In the genomic region with DNA sequence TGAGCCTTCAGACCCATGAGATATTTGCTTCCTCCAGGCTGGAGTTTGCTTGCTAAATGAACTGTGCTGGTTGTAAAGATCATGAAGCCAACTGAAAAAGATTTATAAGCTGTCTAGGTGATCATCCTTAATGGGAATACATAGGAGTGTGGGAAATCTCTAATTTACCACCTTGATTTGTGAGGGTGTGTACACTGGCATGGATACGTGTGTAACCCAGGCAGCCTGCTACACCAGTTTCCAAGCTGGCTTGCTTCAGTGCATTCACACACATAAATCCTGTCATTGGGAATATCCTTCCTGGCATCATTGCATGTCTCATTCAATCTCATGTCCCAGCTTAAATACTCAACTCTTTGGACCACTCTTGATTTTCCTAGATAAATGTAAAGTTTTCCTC, we compare ENCODE assay signal across 29 cellular contexts. TPM values are rescaled to one million over a fixed set of nuclear protein-coding genes. Genes with fewer than 3 reads are reported as not detected.
DNase-seq lines count a peak whose midpoint lies in the region; ATAC-seq and TF ChIP-seq lines count a peak whose summit lies in the region.
"Had no signal": no experiment of that assay in that cellular context is flagged by ENCODE, and none has a peak within 500 bp of the region (broad histone marks: within the 10 kb centered on the region; RNA-seq: fewer than 3 reads in every experiment).

No MANE protein-coding gene starts in this region.

- H2BK12ac ChIP-seq in trophoblast cell (ENCODE audit: low read length) = peak overlapping the region; percentile 45

- peaks cover 7% of the 10 kb centered on the region for H3K79me1 ChIP-seq in trophoblast cell (ENCODE audit: low read length)

- peak overlapping the region; percentile 30; the same call in 1 of the 2 replicates for H2AFZ ChIP-seq in GM23248
- no peak overlapping the region for H2AFZ ChIP-seq in trophoblast cell (ENCODE audit: insufficient read depth, low read length, poor library complexity)

- H3F3A ChIP-seq in GM23248 (ENCODE audit: insufficient read depth) = peaks cover 7% of the 10 kb centered on the region

- H4K91ac ChIP-seq in trophoblast cell (ENCODE audit: low read depth, low read length) = peak overlapping the region; percentile 26

- H3K4me2 ChIP-seq in GM23248 (ENCODE audit: unreplicated experiment) = no peak overlapping the region
- no peak overlapping the region for H3K4me2 ChIP-seq in trophoblast cell (ENCODE audit: low read length)

- H3K4me1 ChIP-seq in GM23248 (ENCODE audit: insufficient read depth) = peaks cover 26% of the 10 kb centered on the region
- H3K4me1 ChIP-seq in trophoblast cell (ENCODE audit: control insufficient read depth in 1 of 2, insufficient read depth in 2 of 2, low read length in 2 of 2) = peaks cover 7 to 18% of the 10 kb centered on the region in 2 experiments
- no peaks in the 10 kb centered on the region for H3K4me1 ChIP-seq in ovary (ENCODE audit: insufficient read depth)
- no peaks in the 10 kb centered on the region for H3K4me1 ChIP-seq in lower lobe of right lung
- H3K4me1 ChIP-seq: thyroid gland had no signal

- H3K4ac ChIP-seq in trophoblast cell (ENCODE audit: low read depth, low read length) = no peak overlapping the region

- no peak overlapping the region for H4K8ac ChIP-seq in trophoblast cell (ENCODE audit: low read depth, low read length)

- no peak overlapping the region for H4K12ac ChIP-seq in trophoblast cell (ENCODE audit: low read depth, low read length)

- H3K36me3 ChIP-seq in GM23248 (ENCODE audit: low read depth) (no peaks in the 10 kb centered on the region), trophoblast cell (ENCODE audit: control insufficient read depth in 1 of 2, insufficient read depth in 2 of 2, low read length in 2 of 2) (no peaks in the 10 kb centered on the region), ovary (no peaks in the 10 kb centered on the region), lower lobe of right lung (no peaks in the 10 kb centered on the region)
- H3K36me3 ChIP-seq: esophagus squamous epithelium, thyroid gland, vagina had no signal

- H3K9me2 ChIP-seq in GM23248 (ENCODE audit: insufficient read depth) = no peaks in the 10 kb centered on the region

- H3K14ac ChIP-seq in trophoblast cell (ENCODE audit: low read length) = no peak overlapping the region

- no peaks in the 10 kb centered on the region for H3K27me3 ChIP-seq in GM23248 (replicated peaks; ENCODE audit: insufficient read depth)
- H3K27me3 ChIP-seq in trophoblast cell (ENCODE audit: insufficient read depth, low read length) = no peaks in the 10 kb centered on the region
- H3K27me3 ChIP-seq in ovary = no peaks in the 10 kb centered on the region
- no peaks in the 10 kb centered on the region for H3K27me3 ChIP-seq in lower lobe of right lung (ENCODE audit: low read depth)
- H3K27me3 ChIP-seq: esophagus squamous epithelium, foreskin keratinocyte, thyroid gland, vagina had no signal

- H3K4me3 ChIP-seq in GM23248 (no peak overlapping the region), trophoblast cell (ENCODE audit: low read depth, low read length) (no peak overlapping the region), ovary (no peak overlapping the region), lower lobe of right lung (no peak overlapping the region)
- H3K4me3 ChIP-seq: esophagus squamous epithelium, SK-N-MC, thyroid gland, vagina had no signal

- H3K9me3 ChIP-seq in GM23248 (ENCODE audit: low read depth) (no peaks in the 10 kb centered on the region), trophoblast cell (ENCODE audit: insufficient read depth, low read depth, low read length) (no peaks in the 10 kb centered on the region), ovary (no peaks in the 10 kb centered on the region), lower lobe of right lung (no peaks in the 10 kb centered on the region)
- H3K9me3 ChIP-seq: esophagus squamous epithelium, thyroid gland, vagina had no signal

- in situ Hi-C loops in GM23248 (cut with MboI) = no loop called here

- no peak for TF ChIP-seq EP300 in ovary (IDR thresholded peaks at IDR 0.05)

- H3K79me2 ChIP-seq in GM23248 (ENCODE audit: insufficient read depth) (no peaks in the 10 kb centered on the region), trophoblast cell (ENCODE audit: control insufficient read depth, insufficient read depth, low read length, poor library complexity) (no peaks in the 10 kb centered on the region)

- peak overlapping the region; percentile 68 for H2BK120ac ChIP-seq in trophoblast cell (ENCODE audit: insufficient read depth, low read length, poor library complexity)

- no peaks in the 10 kb centered on the region for H4K20me1 ChIP-seq in GM23248 (ENCODE audit: insufficient read depth)

- ATAC-seq in left colon (peak; percentile 16), lower lobe of right lung (no peak)
- ATAC-seq: activated CD4-positive, CD25-positive, alpha-beta regulatory T cell treated with anti-CD3 and anti-CD28 coated beads, Interleukin-2, amount 50 U/mL, for 24 hours; activated naive CD8-positive, alpha-beta T cell treated with anti-CD3 and anti-CD28 coated beads, Interleukin-2, amount 50 U/mL, for 24 hours; activated T-cell treated with anti-CD3 and anti-CD28 coated beads, Interleukin-2, amount 50 U/mL, for 72 hours; effector memory CD8-positive, alpha-beta T cell; right cardiac atrium had no signal

- H2AK5ac ChIP-seq in trophoblast cell (ENCODE audit: low read length) = no peak overlapping the region

- no peak for TF ChIP-seq POLR2A in ovary (IDR thresholded peaks at IDR 0.05)

- no peak overlapping the region for H3K18ac ChIP-seq in trophoblast cell (ENCODE audit: low read length)

- H3K9ac ChIP-seq in GM23248 = no peak overlapping the region
- no peak overlapping the region for H3K9ac ChIP-seq in trophoblast cell (ENCODE audit: low read length)

- H2BK5ac ChIP-seq in trophoblast cell (ENCODE audit: low read depth, low read length, poor library complexity) = no peak overlapping the region

- WGBS in GM23248 (ENCODE audit: low coverage in 1 of 2, low lambda C conversion rate in 2 of 2, missing lambda C conversion rate in 2 of 2), 2 experiments = 100% methylated on average over 1 of the region's 1 CpG
- WGBS in trophoblast cell (ENCODE audit: extremely low coverage, insufficient coverage, insufficient read length) = no CpG with 5 or more reads among the region's 1 CpG
- WGBS in ovary, 3 donors = 93 to 98% (median 93%) methylated on average over 1 of the region's 1 CpG

- intact Hi-C loops in left colon (cut with DNase I, micrococcal nuclease) (no loop called here), ovary (cut with DNase I) (no loop called here), lower lobe of right lung (cut with DNase I) (no loop called here)

- H3K27ac ChIP-seq in GM23248 = peak overlapping the region; percentile 58; the same call in 1 of the 2 replicates
- peak overlapping the region; percentile 48 for H3K27ac ChIP-seq in VCaP
- H3K27ac ChIP-seq in trophoblast cell (ENCODE audit: low read depth, low read length) = no peak overlapping the region
- H3K27ac ChIP-seq in ovary = no peak overlapping the region
- H3K27ac ChIP-seq in lower lobe of right lung = no peak overlapping the region
- H3K27ac ChIP-seq: esophagus squamous epithelium, foreskin keratinocyte, RWPE1, SK-N-MC, thyroid gland, vagina had no signal

- no peak for TF ChIP-seq CTCF in VCaP (conservative IDR thresholded peaks at IDR 0.05)
- TF ChIP-seq CTCF in ovary (IDR thresholded peaks at IDR 0.05) = no peak
- no peak for TF ChIP-seq CTCF in lower lobe of right lung (IDR thresholded peaks at IDR 0.05)

- no peak overlapping the region for H3K23ac ChIP-seq in trophoblast cell (ENCODE audit: low read length)

- DNase-seq in GM23248 = no peak
- DNase-seq in left colon = no peak
- DNase-seq in trophoblast cell = no peak
- DNase-seq in ovary = no peak
- DNase-seq in activated effector memory CD4-positive, alpha-beta T cell treated with Interleukin-2 at 50 U/mL for 16 hours = no peak
- no peak for DNase-seq in lower lobe of right lung
- DNase-seq: activated CD4-positive, alpha-beta memory T cell treated with anti-CD3 and anti-CD28 coated beads for 36 hours; activated naive CD4-positive, alpha-beta T cell; activated naive CD8-positive, alpha-beta T cell treated with anti-CD3 and anti-CD28 coated beads, Interleukin-2, amount 50 U/mL, for 24 hours; activated T-cell treated with anti-CD3 and anti-CD28 coated beads, Interleukin-2, amount 50 U/mL, for 72 hours; Calu3; central memory CD4-positive, alpha-beta T cell; effector memory CD8-positive, alpha-beta T cell; esophagus squamous epithelium; foreskin keratinocyte; GOT3; head of caudate nucleus; islet precursor cell; NCI-H1092 treated with DMSO at 0.1 percent for 48 hours; NCI-H187; NCI-H510A treated with DMSO at 0.1 percent for 48 hours; posterior cingulate gyrus; right cardiac atrium; thyroid gland had no signal

RNA-seq across cellular contexts. Expression of a gene that starts 57.6 kb away (rescaled TPM):
- total RNA-seq in GM23248 (2014; rRNA removed; shearing (Covaris generic)) = 309 and 315 TPM in 2 replicates
- polyA plus RNA-seq in GM23248 (2016; fragmentation: Nextera tagmentation; extraction: Ambion mirVana) (265 TPM in 2 replicates), ovary (100 to 1,000 TPM in 1 of 2 donors, 10 to 100 TPM in 1; 41.0 to 121 TPM)
- total RNA-seq in left colon (100 to 1,000 TPM; 146 to 162 TPM), ovary (10 to 100 TPM; 50.6 to 84.4 (median 68.0) TPM), lower lobe of right lung (43.3 TPM)
- 44.5 and 46.2 TPM in 2 replicates for polyA plus RNA-seq in trophoblast cell (2013)

Comparison
In these comparisons a context has a peak if more than half of its experiments do, and no peak if none do; other contexts are left out.
1. H3K27ac ChIP-seq: peak in GM23248 (single experiment) and VCaP (single experiment); none in trophoblast cell (single experiment), ovary (0 of 2) and lower lobe of right lung (single experiment).